ENCODE assay signal across 5 cellular contexts in the genomic region with DNA sequence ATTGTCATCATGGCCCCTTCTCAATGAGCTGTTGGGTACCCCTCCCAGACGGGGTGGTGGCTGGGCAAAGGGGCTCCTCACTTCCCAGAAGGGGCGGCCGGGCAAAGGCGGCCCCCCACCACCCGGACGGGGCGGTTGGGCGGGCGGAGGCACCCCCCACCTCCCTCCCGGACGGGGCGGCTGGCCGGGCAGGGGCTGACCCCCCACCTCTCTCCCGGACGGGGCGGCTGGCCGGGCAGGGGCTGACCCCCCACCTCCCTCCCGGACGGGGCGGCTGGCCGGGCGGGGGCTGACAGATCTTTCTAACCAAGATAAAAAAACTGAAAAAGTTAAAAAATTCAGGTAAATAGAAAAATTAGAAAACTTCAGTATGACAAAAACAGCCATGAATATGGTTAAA. TPM values are rescaled to one million over a fixed set of nuclear protein-coding genes. Genes with fewer than 3 reads are reported as not detected.
"Had no signal": no experiment of that assay in that cellular context is flagged by ENCODE, and none has a peak within 500 bp of the region (broad histone marks: within the 10 kb centered on the region; RNA-seq: fewer than 3 reads in every experiment).

No MANE protein-coding gene starts in this region.

RNA-seq across cellular contexts. Expression of gene MEFV, which starts 14.8 kb away (rescaled TPM):
- total RNA-seq: activated T-helper 1 cell treated with anti-CD3 and anti-CD28 coated beads, Interleukin-12 subunit alpha, Interleukin-12 subunit beta, Interleukin-2, Interleukin-4 antibody, amounts not matched to agents 30 ng/mL and 10 ng/mL and 1 ng/mL, durations not matched to agents 14 hours and 24 hours and 36 hours; astrocyte; bronchial epithelial cell; cardiac muscle cell; chondrocyte had no signal
